17 cellular contexts compared by ENCODE assay signal in the genomic region with DNA sequence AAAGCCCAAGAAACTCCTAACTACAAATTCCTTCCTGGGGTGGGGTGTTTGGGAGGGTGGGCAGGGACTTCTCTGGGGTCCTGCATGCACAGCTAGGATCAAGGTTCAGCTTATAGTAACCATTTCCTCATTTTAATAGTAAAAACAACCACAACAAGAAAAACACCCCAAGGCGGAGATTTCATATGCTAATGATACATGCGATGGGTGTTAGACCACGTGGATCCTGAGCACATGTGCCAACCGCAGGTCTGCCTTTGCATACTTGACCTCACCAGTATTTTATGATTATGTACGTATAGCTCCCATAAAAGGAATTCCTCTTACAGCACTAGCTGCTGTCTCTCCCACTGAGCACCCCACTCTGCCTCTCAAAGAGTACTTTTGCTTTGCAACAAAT. TPM values are rescaled to one million over a fixed set of nuclear protein-coding genes. Genes with fewer than 3 reads are reported as not detected.
DNase-seq lines count a peak whose midpoint lies in the region; ATAC-seq and TF ChIP-seq lines count a peak whose summit lies in the region.
"Had no signal": no experiment of that assay in that cellular context is flagged by ENCODE, and none has a peak within 500 bp of the region (broad histone marks: within the 10 kb centered on the region; RNA-seq: fewer than 3 reads in every experiment).

No MANE protein-coding gene starts in this region.

- H3K4me1 ChIP-seq in BLaER1: peaks cover 30% of the 10 kb centered on the region
- H3K4me1 ChIP-seq in IMR-90 (ENCODE audit: control insufficient read depth, insufficient read depth, low read length): no peaks in the 10 kb centered on the region
- no peaks in the 10 kb centered on the region for H3K4me1 ChIP-seq in lower lobe of right lung
- H3K4me1 ChIP-seq: SJCRH30 had no signal

- H3K79me1 ChIP-seq in IMR-90 (ENCODE audit: low read depth in 1 of 2, low read length in 2 of 2): no peaks in the 10 kb centered on the region

- H3K14ac ChIP-seq in IMR-90 (replicated peaks; ENCODE audit: low read depth, low read length): no peak overlapping the region; the same call in 1 of the 2 replicates

- no peak overlapping the region for H4K5ac ChIP-seq in IMR-90 (ENCODE audit: low read depth, low read length)

- 100% methylated on average over 1 of the region's 5 CpGs; no CpG with 5 or more reads in 1 of the 2 experiments for WGBS in IMR-90 (ENCODE audit: extremely low coverage in 2 of 2, insufficient read length in 1 of 2), 2 experiments

- H3K4ac ChIP-seq in IMR-90 (ENCODE audit: low read depth, low read length): no peak overlapping the region

- in situ Hi-C loops in IMR-90 (cut with MboI; ENCODE audit: low sequenced_read_pairs): no loop called here

- H3K56ac ChIP-seq in IMR-90 (ENCODE audit: extremely low read depth, insufficient read depth, low read length): no peak overlapping the region

- no peak overlapping the region for H2AK9ac ChIP-seq in IMR-90 (replicated peaks; ENCODE audit: low read depth, low read length, poor library complexity)

- H3K9me1 ChIP-seq in IMR-90 (ENCODE audit: insufficient read depth, low read length): no peaks in the 10 kb centered on the region; the same call in 1 of the 2 replicates

- H3K27ac ChIP-seq in BLaER1: no peak overlapping the region
- H3K27ac ChIP-seq in IMR-90 (ENCODE audit: insufficient read depth, low read length): no peak overlapping the region
- H3K27ac ChIP-seq in lower lobe of right lung: no peak overlapping the region
- H3K27ac ChIP-seq: RWPE1, SJCRH30 had no signal

- H3K9me3 ChIP-seq in BLaER1 (peaks cover 35% of the 10 kb centered on the region), IMR-90 (ENCODE audit: control insufficient read depth, insufficient read depth, low read length) (no peaks in the 10 kb centered on the region), lower lobe of right lung (no peaks in the 10 kb centered on the region)

- intact Hi-C loops in IMR-90 (cut with micrococcal nuclease): no loop called here
- intact Hi-C loops in lower lobe of right lung (cut with DNase I): no loop called here
- intact Hi-C loops in sciatic nerve (cut with DNase I): no loop called here

- H3K4me2 ChIP-seq in BLaER1 (peak overlapping the region; percentile 2; the same call in 1 of the 2 replicates), IMR-90 (ENCODE audit: low read depth, low read length) (no peak overlapping the region)

- H2BK20ac ChIP-seq in IMR-90 (ENCODE audit: low read depth, low read length): peak overlapping the region; percentile 34; the same call in 1 of the 2 replicates

- H3K36me3 ChIP-seq in BLaER1: no peaks in the 10 kb centered on the region
- H3K36me3 ChIP-seq in IMR-90 (ENCODE audit: control insufficient read depth, insufficient read depth, low read length): no peaks in the 10 kb centered on the region
- no peaks in the 10 kb centered on the region for H3K36me3 ChIP-seq in lower lobe of right lung
- H3K36me3 ChIP-seq: SJCRH30 had no signal

- TF ChIP-seq CTCF in IMR-90 (conservative IDR thresholded peaks at IDR 0.05; ENCODE audit: low read depth, low read length): no peak
- TF ChIP-seq CTCF in lower lobe of right lung (IDR thresholded peaks at IDR 0.05): no peak

- no peak for TF ChIP-seq RAD21 in IMR-90 (IDR thresholded peaks at IDR 0.05; ENCODE audit: low read length)

- no peak overlapping the region for H3K23ac ChIP-seq in IMR-90 (ENCODE audit: low read depth, low read length)

- H3K27ac Mint-ChIP-seq in effector memory CD8-positive, alpha-beta T cell: no peak overlapping the region
- H3K27ac Mint-ChIP-seq: CD14-positive monocyte had no signal

- peaks cover 32 to 49% of the 10 kb centered on the region in 2 donors for H3K27me3 Mint-ChIP-seq in effector memory CD8-positive, alpha-beta T cell

- ATAC-seq in IMR-90 (ENCODE audit: low read depth): no peak
- peak; percentile 44 for ATAC-seq in effector memory CD8-positive, alpha-beta T cell (replicated peaks)
- no peak for ATAC-seq in lower lobe of right lung
- no peak for ATAC-seq in sciatic nerve

- no peak overlapping the region for H2BK5ac ChIP-seq in IMR-90 (ENCODE audit: low read depth, low read length, poor library complexity, severe bottlenecking)

- peak overlapping the region; percentile 18; the same call in 1 of the 2 replicates for H4K91ac ChIP-seq in IMR-90 (ENCODE audit: insufficient read depth, low read depth, low read length)

- no peak overlapping the region for H2BK15ac ChIP-seq in IMR-90 (ENCODE audit: low read depth, low read length)

- H2BK120ac ChIP-seq in IMR-90 (ENCODE audit: low read depth, low read length): no peak overlapping the region

- H2AK5ac ChIP-seq in IMR-90 (ENCODE audit: low read depth, low read length): no peak overlapping the region

- no peak overlapping the region; a peak in 1 of 4 replicates for H4K8ac ChIP-seq in IMR-90 (ENCODE audit: low read depth in 2 of 2, low read length in 2 of 2)

- no peak overlapping the region for H2AFZ ChIP-seq in IMR-90 (replicated peaks; ENCODE audit: low read length, poor library complexity)

- H3K9me3 Mint-ChIP-seq in effector memory CD8-positive, alpha-beta T cell: no peaks in the 10 kb centered on the region

- H3K4me3 Mint-ChIP-seq in effector memory CD8-positive, alpha-beta T cell: no peak overlapping the region

- dilution Hi-C loops in IMR-90 (cut with HindIII; ENCODE audit: low sequenced_read_pairs, unreplicated experiment): no loop called here

- no peak overlapping the region for H3K9ac ChIP-seq in BLaER1
- H3K9ac ChIP-seq in IMR-90 (ENCODE audit: low read depth, low read length): no peak overlapping the region

- CTCF ChIA-PET in IMR-90 (lab: Yijun Ruan, JAX): interaction anchor here (0.6 kb wide), 1 partner anchor 108 kb away, joined by 3 read pairs; no protein-coding TSS in a partner anchor

- peaks cover 12 to 21% of the 10 kb centered on the region in 2 donors for H3K4me1 Mint-ChIP-seq in effector memory CD8-positive, alpha-beta T cell (ENCODE audit: low read depth in 2 of 2)

- BruUV-seq in IMR-90 (replicated peaks; lab: Mats Ljungman, UMichigan): no TSS peak

- H3K36me3 Mint-ChIP-seq in effector memory CD8-positive, alpha-beta T cell (ENCODE audit: insufficient read depth): peaks cover 4% of the 10 kb centered on the region
- H3K36me3 Mint-ChIP-seq: CD14-positive monocyte had no signal

- H3K18ac ChIP-seq in IMR-90 (ENCODE audit: low read depth, low read length): peak overlapping the region; percentile 45; the same call in 1 of the 2 replicates

- H4K20me1 ChIP-seq in BLaER1 (no peaks in the 10 kb centered on the region), IMR-90 (ENCODE audit: insufficient read depth, low read length) (no peaks in the 10 kb centered on the region)

- H3K4me3 ChIP-seq in BLaER1 (no peak overlapping the region), IMR-90 (ENCODE audit: insufficient read depth, low read depth, low read length) (no peak overlapping the region), lower lobe of right lung (no peak overlapping the region)
- H3K4me3 ChIP-seq: SJCRH30 had no signal

- DNase-seq in IMR-90: no peak
- DNase-seq in NOMO-1 treated with DMSO at 0.1 percent for 48 hours (lab: John Stamatoyannopoulos, UW; ENCODE audit: unreplicated experiment): peak; percentile 78
- DNase-seq in effector memory CD8-positive, alpha-beta T cell: no peak
- no peak for DNase-seq in NCI-H1694 (lab: John Stamatoyannopoulos, UW)
- no peak for DNase-seq in lower lobe of right lung
- no peak for DNase-seq in activated gamma-delta T cell treated with Interleukin-2 at 50 U/mL for 16 hours
- DNase-seq in sciatic nerve (ENCODE audit: low spot score): no peak
- DNase-seq: Calu3, DMS79 treated with DMSO at 0.1 percent for 48 hours, NCI-H1092 treated with DMSO at 0.1 percent for 48 hours, NCI-H1694 treated with DMSO at 0.1 percent for 48 hours, NCI-H82, SJCRH30 had no signal

- TF ChIP-seq POLR2A in IMR-90 (IDR thresholded peaks at IDR 0.05; ENCODE audit: low read depth, low read length): no peak

- POLR2A ChIA-PET in IMR-90 (lab: Charles Lee; ENCODE audit: unreplicated experiment): no interaction called here

- H3K27me3 ChIP-seq in BLaER1 (no peaks in the 10 kb centered on the region), IMR-90 (ENCODE audit: control insufficient read depth, insufficient read depth, low read length) (no peaks in the 10 kb centered on the region), lower lobe of right lung (ENCODE audit: low read depth) (peaks cover 8% of the 10 kb centered on the region)
- H3K27me3 ChIP-seq: SJCRH30 had no signal

TF ChIP-seq in IMR-90, 13 proteins besides CTCF, POLR2A, EP300 and RAD21 (continues in another document):
- no peak for TF ChIP-seq SMC3 (IDR thresholded peaks at IDR 0.05; ENCODE audit: low read depth, low read length)
- no peak for TF ChIP-seq RFX5 (IDR thresholded peaks at IDR 0.05; ENCODE audit: low read depth, low read length)
- TF ChIP-seq MXI1 (IDR thresholded peaks at IDR 0.05; ENCODE audit: borderline replicate concordance, low read depth, low read length): no peak

RNA-seq across cellular contexts. Expression of a gene that starts 1.9 kb away (rescaled TPM):
- total RNA-seq in IMR-90 (2012; rRNA removed): not detected in 2 replicates
- polyA plus RNA-seq in IMR-90 (2012; rRNA removed): not detected in 2 replicates
- polyA plus RNA-seq in IMR-90 (2012; cell fraction: cytosol; rRNA removed): 0.03 TPM in 1 of 2 replicates, not detected in the other
- polyA plus RNA-seq in IMR-90 (2012; cell fraction: nucleus; rRNA removed; ENCODE audit: low replicate concordance): 0.13 TPM in 1 of 2 replicates, not detected in the other
- not detected for total RNA-seq in lower lobe of right lung
- not detected for total RNA-seq in sciatic nerve
- total RNA-seq: A172, Calu3, SJCRH30 had no signal
- polyA plus RNA-seq: CD14-positive monocyte had no signal

RNA-seq across cellular contexts. Expression of a gene that starts 7.7 kb away (rescaled TPM):
- total RNA-seq in IMR-90 (2012; rRNA removed) (0.18 TPM in 1 of 2 replicates, not detected in the other), lower lobe of right lung (not detected), sciatic nerve (not detected)
- polyA plus RNA-seq in IMR-90 (2012; rRNA removed): 1.0 and 1.1 TPM in 2 replicates
- polyA plus RNA-seq in IMR-90 (2012; cell fraction: cytosol; rRNA removed): 0.84 and 1.4 TPM in 2 replicates
- polyA plus RNA-seq in IMR-90 (2012; cell fraction: nucleus; rRNA removed; ENCODE audit: low replicate concordance): 0.79 and 1.8 TPM in 2 replicates
- total RNA-seq: A172, Calu3 had no signal
- polyA plus RNA-seq: CD14-positive monocyte had no signal

RNA-seq across cellular contexts. Expression of a gene that starts 11.1 kb away (rescaled TPM):
- total RNA-seq in IMR-90 (2012; rRNA removed) (not detected in 2 replicates), lower lobe of right lung (not detected), sciatic nerve (not detected)
- 0.24 TPM in 2 replicates for polyA plus RNA-seq in IMR-90 (2012; rRNA removed)
- 0.31 and 0.44 TPM in 2 replicates for polyA plus RNA-seq in IMR-90 (2012; cell fraction: cytosol; rRNA removed)
- polyA plus RNA-seq in IMR-90 (2012; cell fraction: nucleus; rRNA removed; ENCODE audit: low replicate concordance): 0.44 and 1.3 TPM in 2 replicates
- total RNA-seq: A172, Calu3, SJCRH30 had no signal
- polyA plus RNA-seq: CD14-positive monocyte had no signal

RNA-seq across cellular contexts. Expression of a gene that starts 14.3 kb away (rescaled TPM):
- total RNA-seq in IMR-90 (2012; rRNA removed) (not detected in 2 replicates), lower lobe of right lung (not detected), sciatic nerve (not detected)
- not detected in 2 replicates for polyA plus RNA-seq in IMR-90 (2012; rRNA removed)
- not detected in 2 replicates for polyA plus RNA-seq in IMR-90 (2012; cell fraction: cytosol; rRNA removed)
- polyA plus RNA-seq in IMR-90 (2012; cell fraction: nucleus; rRNA removed; ENCODE audit: low replicate concordance): 0.14 TPM in 1 of 2 replicates, not detected in the other
- total RNA-seq: A172, Calu3, SJCRH30 had no signal
- polyA plus RNA-seq: CD14-positive monocyte had no signal

RNA-seq across cellular contexts. Expression of a gene that starts 18.4 kb away (rescaled TPM):
- total RNA-seq in IMR-90 (2012; rRNA removed) (not detected in 2 replicates), lower lobe of right lung (not detected), sciatic nerve (not detected)
- polyA plus RNA-seq in IMR-90 (2012; rRNA removed): not detected in 2 replicates
- polyA plus RNA-seq in IMR-90 (2012; cell fraction: cytosol; rRNA removed): not detected in 2 replicates
- 0.07 and 0.12 TPM in 2 replicates for polyA plus RNA-seq in IMR-90 (2012; cell fraction: nucleus; rRNA removed; ENCODE audit: low replicate concordance)
- total RNA-seq: A172, Calu3, SJCRH30 had no signal
- polyA plus RNA-seq: CD14-positive monocyte had no signal
